Comparison of ENCODE assay signal across 8 cellular contexts in genomic region chr10:110208614-110209398, GRCh38. TPM values are rescaled to one million over a fixed set of nuclear protein-coding genes. Genes with fewer than 3 reads are reported as not detected.
A peak's percentile ranks its signal among the peaks of the same experiment; 100 is the strongest.
DNase-seq lines count a peak whose midpoint lies in the region; ATAC-seq and TF ChIP-seq lines count a peak whose summit lies in the region.

No MANE protein-coding gene starts in this region.

- H3K4me3 Mint-ChIP-seq in immature natural killer cell, result peak overlapping the region; percentile 93 to 98 (median 93)

- H3K4me3 ChIP-seq in AG04449 (ENCODE audit: low read depth, low read length) (peak overlapping the region; percentile 80), GM12875 (ENCODE audit: low read depth, low read length) (peak overlapping the region; percentile 71), brain microvascular endothelial cell (ENCODE audit: low read depth, low read length) (peak overlapping the region; percentile 72), skin epidermis (peak overlapping the region; percentile 59 to 77 (median 74))

- CTCF ChIA-PET in AG04449 (lab: Yijun Ruan, JAX), result interaction anchor here (0.8 to 6.4 kb wide), 7 partner anchors 10 to 71 kb away, joined by 4 to 30 read pairs (median 10); no protein-coding TSS in a partner anchor

- no peaks in the 10 kb centered on the region for H3K36me3 ChIP-seq in brain microvascular endothelial cell (replicated peaks)

- H3K9me3 Mint-ChIP-seq in immature natural killer cell, result peaks cover 0 to 7% (median 0%) of the 10 kb centered on the region in 6 donors

- H3K36me3 Mint-ChIP-seq in immature natural killer cell, result no peaks in the 10 kb centered on the region

- TF ChIP-seq CTCF in AG04449 (IDR thresholded peaks at IDR 0.05; ENCODE audit: insufficient read depth, low read length, missing control alignments) (peak; percentile 32), GM12875 (IDR thresholded peaks at IDR 0.05; ENCODE audit: borderline replicate concordance, insufficient read depth, low read depth, low read length) (no peak), brain microvascular endothelial cell (IDR thresholded peaks at IDR 0.05; ENCODE audit: low read depth, low read length, missing control alignments) (peak; percentile 37)

- POLR2A ChIA-PET in AG04449 (lab: Yijun Ruan, JAX), result interaction anchor here (1.3 kb wide), 1 partner anchor 13 kb away, joined by 6 read pairs; no protein-coding TSS in a partner anchor

- H3K27ac Mint-ChIP-seq in immature natural killer cell, result peak overlapping the region; percentile 46 to 90 (median 72)

- in situ Hi-C loops in brain microvascular endothelial cell (cut with HindIII; ENCODE audit: low pct_ligation_motif_present, low sequenced_read_pairs), result no loop called here

- no peak for ATAC-seq in GM18520 (IDR thresholded peaks at IDR 0.05; ENCODE audit: unreplicated experiment)

- H3K27me3 ChIP-seq in brain microvascular endothelial cell (replicated peaks), result no peaks in the 10 kb centered on the region

- DNase-seq in AG04449 (ENCODE audit: low read depth, low spot score) (no peak), RPMI8226 (peak; percentile 55), brain microvascular endothelial cell (no peak), immature natural killer cell (peak; percentile 17 to 24 (median 21)), T-helper 9 cell (no peak)

- H3K27ac ChIP-seq in brain microvascular endothelial cell, result peak overlapping the region; percentile 56
- H3K27ac ChIP-seq in skin epidermis, result peak overlapping the region in 20 of 21 experiments; percentile 62 to 97 (median 86)

- H3K4me1 Mint-ChIP-seq in immature natural killer cell, result peaks cover 45 to 52% of the 10 kb centered on the region in 2 donors

- peaks cover 17 to 42% (median 39%) of the 10 kb centered on the region in 3 donors for H3K27me3 Mint-ChIP-seq in immature natural killer cell (ENCODE audit: low read depth in 3 of 3)

RNA-seq across cellular contexts. Expression of gene MXI1, which starts 1.4 kb away (rescaled TPM):
- polyA plus RNA-seq in immature natural killer cell, result 10 to 100 TPM in 1 of 3 donors, 1 to 10 TPM in 2; 7.1 to 11.4 (median 9.7) TPM

Comparison
In these comparisons a context has a peak if more than half of its experiments do, and no peak if none do; other contexts are left out.
1. DNase-seq: peak in RPMI8226 (single experiment) and immature natural killer cell (3 of 3); none in AG04449 (single experiment), brain microvascular endothelial cell (single experiment) and T-helper 9 cell (single experiment).
2. Peak in every context shown above with its lines, with median percentiles within 50 percentile points of each other: H3K4me3 ChIP-seq.